ENCODE assay signal across 8 cellular contexts in genomic region chr2:207530160-207531023, GRCh38. TPM values are rescaled to one million over a fixed set of nuclear protein-coding genes. Genes with fewer than 3 reads are reported as not detected.
A peak's percentile ranks its signal among the peaks of the same experiment; 100 is the strongest.
DNase-seq lines count a peak whose midpoint lies in the region; FAIRE-seq and TF ChIP-seq lines count a peak whose summit lies in the region.

No MANE protein-coding gene starts in this region.

- no peaks in the 10 kb centered on the region for H3K9me3 Mint-ChIP-seq in T-helper 1 cell treated with Interleukin-12 subunit alpha and Interleukin-12 subunit beta and Interleukin-4 antibody, amounts not matched to agents 30 μg/mL and 1 μg/mL, for 36 hours
- H3K9me3 Mint-ChIP-seq in astrocyte (ENCODE audit: unreplicated experiment): no peaks in the 10 kb centered on the region

- H3K36me3 ChIP-seq in BE2C (no peaks in the 10 kb centered on the region), KOPT-K1 (ENCODE audit: insufficient read depth, low read length) (no peaks in the 10 kb centered on the region; the same call in 1 of the 2 replicates), astrocyte (ENCODE audit: insufficient read depth, low read length) (no peaks in the 10 kb centered on the region), iPS-18a (ENCODE audit: control insufficient read depth, low read depth, low read length) (no peaks in the 10 kb centered on the region), skeletal muscle satellite cell (ENCODE audit: insufficient read depth, low read length) (no peaks in the 10 kb centered on the region)

- TF ChIP-seq CTCF in BE2C (IDR thresholded peaks at IDR 0.05; ENCODE audit: low read depth, low read length): no peak
- no peak for TF ChIP-seq CTCF in astrocyte (IDR thresholded peaks at IDR 0.05; ENCODE audit: insufficient read depth, low read depth, low read length)

- peaks cover 11% of the 10 kb centered on the region for H3K27me3 Mint-ChIP-seq in T-helper 1 cell treated with Interleukin-12 subunit alpha and Interleukin-12 subunit beta and Interleukin-4 antibody, amounts not matched to agents 30 μg/mL and 1 μg/mL, for 36 hours (ENCODE audit: low read depth)
- no peaks in the 10 kb centered on the region for H3K27me3 Mint-ChIP-seq in astrocyte (ENCODE audit: low read depth, unreplicated experiment)

- H3K9me3 ChIP-seq in BE2C (no peaks in the 10 kb centered on the region), KOPT-K1 (ENCODE audit: insufficient read depth, low read length, poor library complexity, severe bottlenecking) (no peaks in the 10 kb centered on the region), astrocyte (ENCODE audit: insufficient read depth, low read depth, low read length) (no peaks in the 10 kb centered on the region), iPS-18a (ENCODE audit: control insufficient read depth, low read depth, low read length) (no peaks in the 10 kb centered on the region), skeletal muscle satellite cell (replicated peaks; ENCODE audit: low read length) (no peaks in the 10 kb centered on the region)

- peaks cover 59% of the 10 kb centered on the region for H3K79me2 ChIP-seq in astrocyte (ENCODE audit: insufficient read depth, low read length)

- H3K9ac ChIP-seq in astrocyte (ENCODE audit: low read length) (peak overlapping the region; percentile 100), iPS-18a (ENCODE audit: low read length) (peak overlapping the region; percentile 98), skeletal muscle satellite cell (ENCODE audit: low read depth, low read length) (peak overlapping the region; percentile 99)

- H3K4me2 ChIP-seq in astrocyte (ENCODE audit: low read length): peak overlapping the region; percentile 87
- peak overlapping the region; percentile 93 for H3K4me2 ChIP-seq in skeletal muscle satellite cell (ENCODE audit: low read length)

- H3K4me3 ChIP-seq in BE2C (ENCODE audit: low read depth, low read length) (peak overlapping the region; percentile 99), astrocyte (ENCODE audit: insufficient read depth, low read depth, low read length) (peak overlapping the region; percentile 100), iPS-18a (ENCODE audit: low read length) (peak overlapping the region; percentile 86), skeletal muscle satellite cell (ENCODE audit: low read length) (peak overlapping the region; percentile 99)

- H2AFZ ChIP-seq in astrocyte (ENCODE audit: low read depth, low read length): no peak overlapping the region

- H3K27ac ChIP-seq in KOPT-K1 (ENCODE audit: low read depth, low read length, poor library complexity, severe bottlenecking) (peak overlapping the region; percentile 96), astrocyte (ENCODE audit: low read depth, low read length) (peak overlapping the region; percentile 95), iPS-18a (ENCODE audit: low read length) (peak overlapping the region; percentile 93)

- H3K4me1 ChIP-seq in BE2C: no peaks in the 10 kb centered on the region
- peaks cover 3% of the 10 kb centered on the region for H3K4me1 ChIP-seq in astrocyte (ENCODE audit: insufficient read depth, low read length)
- H3K4me1 ChIP-seq in iPS-18a (ENCODE audit: control insufficient read depth, low read depth, low read length): peaks cover 19% of the 10 kb centered on the region
- H3K4me1 ChIP-seq in skeletal muscle satellite cell (ENCODE audit: control insufficient read depth, insufficient read depth, low read length): peaks cover 16% of the 10 kb centered on the region

- intact Hi-C loops in posterior vena cava (cut with DNase I): no loop called here

- H3K4me1 Mint-ChIP-seq in T-helper 1 cell treated with Interleukin-12 subunit alpha and Interleukin-12 subunit beta and Interleukin-4 antibody, amounts not matched to agents 30 μg/mL and 1 μg/mL, for 36 hours (ENCODE audit: low read depth): peaks cover 56% of the 10 kb centered on the region
- peaks cover 16% of the 10 kb centered on the region for H3K4me1 Mint-ChIP-seq in astrocyte (ENCODE audit: low read depth, unreplicated experiment)

- peak; percentile 49 for DNase-seq in BE2C
- DNase-seq in GM19238 (ENCODE audit: insufficient read length, low spot score): peak; percentile 21
- no peak for DNase-seq in astrocyte (ENCODE audit: low read depth)
- DNase-seq in posterior vena cava (ENCODE audit: low spot score): no peak

- FAIRE-seq in astrocyte (lab: Jason Lieb, UNC): no peak

- H3K27me3 ChIP-seq in BE2C (no peaks in the 10 kb centered on the region), astrocyte (ENCODE audit: insufficient read depth, low read length) (no peaks in the 10 kb centered on the region), iPS-18a (ENCODE audit: control insufficient read depth, insufficient read depth, low read length) (peaks cover 19% of the 10 kb centered on the region), skeletal muscle satellite cell (ENCODE audit: control insufficient read depth, insufficient read depth, low read length) (no peaks in the 10 kb centered on the region)

- peaks cover 24% of the 10 kb centered on the region for H4K20me1 ChIP-seq in astrocyte (ENCODE audit: insufficient read depth, low read length)

- peak overlapping the region; percentile 100 for H3K27ac Mint-ChIP-seq in T-helper 1 cell treated with Interleukin-12 subunit alpha and Interleukin-12 subunit beta and Interleukin-4 antibody, amounts not matched to agents 30 μg/mL and 1 μg/mL, for 36 hours
- peak overlapping the region; percentile 99 for H3K27ac Mint-ChIP-seq in astrocyte (ENCODE audit: unreplicated experiment)

- peaks cover 19% of the 10 kb centered on the region for H3K36me3 Mint-ChIP-seq in T-helper 1 cell treated with Interleukin-12 subunit alpha and Interleukin-12 subunit beta and Interleukin-4 antibody, amounts not matched to agents 30 μg/mL and 1 μg/mL, for 36 hours (ENCODE audit: low read depth)
- H3K36me3 Mint-ChIP-seq in astrocyte (ENCODE audit: low read depth, unreplicated experiment): peaks cover 6% of the 10 kb centered on the region

- peak overlapping the region; percentile 98 for H3K4me3 Mint-ChIP-seq in T-helper 1 cell treated with Interleukin-12 subunit alpha and Interleukin-12 subunit beta and Interleukin-4 antibody, amounts not matched to agents 30 μg/mL and 1 μg/mL, for 36 hours
- H3K4me3 Mint-ChIP-seq in astrocyte (ENCODE audit: unreplicated experiment): peak overlapping the region; percentile 99

RNA-seq across cellular contexts. Expression of gene CREB1, which starts 0.6 kb away (rescaled TPM):
- polyA plus RNA-seq in BE2C (2012; ENCODE audit: insufficient read depth, insufficient read length, low read depth): 27.1 TPM
- 56.4 and 63.3 TPM in 2 replicates for total RNA-seq in astrocyte
- total RNA-seq in skeletal muscle satellite cell (2012; rRNA removed): 20.8 and 22.1 TPM in 2 replicates
- 10 to 100 TPM; 62.0 to 67.9 TPM for total RNA-seq in posterior vena cava

Comparison
In these comparisons a context has a peak if more than half of its experiments do, and no peak if none do; other contexts are left out.
1. DNase-seq: peak in BE2C (single experiment) and GM19238 (single experiment); none in astrocyte (single experiment) and posterior vena cava (single experiment).
2. Peak in every context shown above with its lines, with median percentiles within 50 percentile points of each other: H3K4me3 ChIP-seq, H3K27ac ChIP-seq and H3K9ac ChIP-seq.